In genomic region chr10:282294-283139, GRCh38 we compare ENCODE assay signal across 1 cellular context.
TF ChIP-seq lines count a peak whose summit lies in the region.

No MANE protein-coding gene starts in this region.

TF ChIP-seq in H1, 55 proteins besides CTCF, POLR2A, EP300 and RAD21 (continued from another document):
- TF ChIP-seq CHD7 (IDR thresholded peaks at IDR 0.05; ENCODE audit: insufficient replicate concordance, low read length) (no peak), TEAD4 (IDR thresholded peaks at IDR 0.05; ENCODE audit: low read depth, low read length) (no peak), RXRA (IDR thresholded peaks at IDR 0.05; ENCODE audit: insufficient read depth, low read depth, low read length) (no peak), HDAC2 (IDR thresholded peaks at IDR 0.05; ENCODE audit: borderline replicate concordance in 1 of 2, low read depth in 2 of 2, low read length in 2 of 2) (no peak), RNF2 (IDR thresholded peaks at IDR 0.05; ENCODE audit: borderline replicate concordance, low read depth, low read length, missing control alignments, poor library complexity, severe bottlenecking) (no peak)
